ENCODE assay signal across 23 cellular contexts in the genomic region with DNA sequence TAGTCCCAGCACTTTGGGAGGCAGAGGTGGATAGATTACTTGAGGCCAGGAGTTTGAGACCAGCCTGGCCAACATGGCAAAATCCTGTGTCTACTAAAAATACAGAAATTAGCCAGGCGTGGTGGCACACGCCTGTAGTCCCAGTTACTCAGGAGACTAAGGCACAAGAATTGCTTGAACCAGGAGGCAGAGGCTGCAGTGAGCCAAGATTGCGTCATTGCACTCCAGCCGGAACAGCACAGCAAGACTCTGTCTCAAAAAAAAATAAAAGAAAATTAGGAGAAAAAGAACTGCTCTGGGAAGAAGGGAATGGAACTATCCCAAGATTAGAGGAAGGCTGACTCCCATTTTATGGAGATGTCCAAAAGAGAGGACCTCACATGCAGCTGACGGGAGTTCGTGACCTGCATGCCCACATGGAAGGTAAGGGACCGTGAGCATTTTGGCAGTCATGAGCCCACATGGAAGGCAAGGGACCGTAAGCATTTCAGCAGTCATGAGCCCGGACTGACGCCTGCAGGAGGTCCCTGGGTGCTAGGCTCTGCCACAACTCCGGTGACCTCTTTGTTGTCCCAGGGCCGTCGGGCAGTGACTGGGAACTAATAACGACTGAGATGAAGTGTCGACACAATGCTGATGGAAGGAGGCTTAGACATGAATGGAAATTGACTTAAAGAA. TPM values are rescaled to one million over a fixed set of nuclear protein-coding genes. Genes with fewer than 3 reads are reported as not detected.
DNase-seq lines count a peak whose midpoint lies in the region; ATAC-seq and TF ChIP-seq lines count a peak whose summit lies in the region.
"Had no signal": no experiment of that assay in that cellular context is flagged by ENCODE, and none has a peak within 500 bp of the region (broad histone marks: within the 10 kb centered on the region; RNA-seq: fewer than 3 reads in every experiment).

No MANE protein-coding gene starts in this region.

- peaks cover 3% of the 10 kb centered on the region for H3K27me3 Mint-ChIP-seq in brain

- no peak overlapping the region for H3K4me3 ChIP-seq in osteoblast (ENCODE audit: insufficient read depth, low read length)
- H3K4me3 ChIP-seq: coronary artery, heart right ventricle, tibial artery had no signal

- TF ChIP-seq CTCF in brain (conservative IDR thresholded peaks at IDR 0.05): no peak
- TF ChIP-seq CTCF in osteoblast (IDR thresholded peaks at IDR 0.05; ENCODE audit: extremely low read depth, low read depth, low read length): no peak

- H3K27ac ChIP-seq in osteoblast (ENCODE audit: low read depth, low read length): no peak overlapping the region
- H3K27ac ChIP-seq: coronary artery, heart right ventricle, RWPE1, tibial artery had no signal

- no peak overlapping the region for H2AFZ ChIP-seq in osteoblast (ENCODE audit: low read length)

- H3K27ac Mint-ChIP-seq in brain: peak overlapping the region in 3 of 5 experiments; percentile 62 to 83 (median 68)
- H3K27ac Mint-ChIP-seq: activated naive CD4-positive, alpha-beta T cell treated with anti-CD3 and anti-CD28 coated beads, Interleukin-2, amount 50 U/mL, for 24 hours; stimulated activated memory B cell treated with anti-CD40 and anti-IgM and Interleukin-4, amounts not matched to agents 10 μg/mL and 1 μg/mL and 100 μg/mL, for 72 hours had no signal

- H4K20me1 ChIP-seq in osteoblast (ENCODE audit: insufficient read depth, low read length): no peaks in the 10 kb centered on the region

- H3K9me3 ChIP-seq in osteoblast (ENCODE audit: low read depth, low read length): no peaks in the 10 kb centered on the region

- ATAC-seq in left cardiac atrium (no peak), left ventricle myocardium superior (no peak), HG03039 (IDR thresholded peaks at IDR 0.05; ENCODE audit: unreplicated experiment) (no peak)
- ATAC-seq: stimulated activated memory B cell treated with anti-CD40 and anti-IgM and Interleukin-4, amounts not matched to agents 10 μg/mL and 1 μg/mL and 100 μg/mL, for 72 hours had no signal

- H3K36me3 ChIP-seq in osteoblast (ENCODE audit: insufficient read depth, low read length): no peaks in the 10 kb centered on the region
- H3K36me3 ChIP-seq: heart right ventricle, tibial artery had no signal

- H3K27me3 ChIP-seq in osteoblast (ENCODE audit: insufficient read depth, low read length): no peaks in the 10 kb centered on the region
- H3K27me3 ChIP-seq: tibial artery had no signal

- no peak overlapping the region for H3K4me3 Mint-ChIP-seq in brain
- H3K4me3 Mint-ChIP-seq: activated naive CD4-positive, alpha-beta T cell treated with anti-CD3 and anti-CD28 coated beads, Interleukin-2, amount 50 U/mL, for 24 hours; CD4-positive, alpha-beta memory T cell; mesothelial cell of epicardium; stimulated activated memory B cell treated with anti-CD40 and anti-IgM and Interleukin-4, amounts not matched to agents 10 μg/mL and 1 μg/mL and 100 μg/mL, for 72 hours had no signal

- intact Hi-C loops in left cardiac atrium (cut with DNase I) (no loop called here), left ventricle myocardium superior (cut with micrococcal nuclease) (no loop called here)

- H3K79me2 ChIP-seq in osteoblast (ENCODE audit: insufficient read depth, low read length): no peaks in the 10 kb centered on the region

- H3K4me1 Mint-ChIP-seq in brain: peaks cover 14% of the 10 kb centered on the region

- DNase-seq in left cardiac atrium: peak; percentile 6
- no peak for DNase-seq in left ventricle myocardium superior
- peak; percentile 55 for DNase-seq in osteoblast (ENCODE audit: insufficient read length, low spot score, missing footprints)
- DNase-seq in stimulated activated CD4-positive, alpha-beta T cell treated with anti-CD3 and anti-CD28 coated beads, Interleukin-2, amount 100 ng/mL, for 48 hours: no peak
- DNase-seq in activated CD8-positive, alpha-beta memory T cell treated with anti-CD3 and anti-CD28 coated beads, Interleukin-2, amount 50 U/mL, for 4 hours: no peak
- DNase-seq in SIG-M5 (lab: John Stamatoyannopoulos, UW): no peak
- DNase-seq: activated CD4-positive, alpha-beta T cell treated with anti-CD3 and anti-CD28 coated beads, Interleukin-2, amount 50 U/mL, for 48 hours; activated T-cell treated with anti-CD3 and anti-CD28 coated beads, Interleukin-2, amount 50 U/mL, for 1 hour; CD4-positive, alpha-beta memory T cell; heart right ventricle; islet precursor cell; NCI-H2227 treated with DMSO at 0.1 percent for 48 hours; T-helper 1 cell; tibial artery had no signal

- H3K9me3 Mint-ChIP-seq in brain: peaks cover 0 to 10% (median 6%) of the 10 kb centered on the region in 5 experiments
- H3K9me3 Mint-ChIP-seq: activated naive CD4-positive, alpha-beta T cell treated with anti-CD3 and anti-CD28 coated beads, Interleukin-2, amount 50 U/mL, for 24 hours; nephron had no signal

- no peaks in the 10 kb centered on the region for H3K36me3 Mint-ChIP-seq in brain
- H3K36me3 Mint-ChIP-seq: mesothelial cell of epicardium; stimulated activated memory B cell treated with anti-CD40 and anti-IgM and Interleukin-4, amounts not matched to agents 10 μg/mL and 1 μg/mL and 100 μg/mL, for 72 hours had no signal

- H3K4me1 ChIP-seq in osteoblast (ENCODE audit: insufficient read depth, low read length): peaks cover 13% of the 10 kb centered on the region
- H3K4me1 ChIP-seq: tibial artery had no signal

- H3K4me2 ChIP-seq in osteoblast (ENCODE audit: insufficient read depth, low read length): no peak overlapping the region

RNA-seq across cellular contexts. Expression of gene GTPBP4, which starts 18.6 kb away (rescaled TPM):
- total RNA-seq in left cardiac atrium (10 to 100 TPM; 25.0 to 37.7 TPM), left ventricle myocardium superior (27.8 TPM), osteoblast (25.0 and 27.1 TPM in 2 replicates)
- 24.9 TPM for polyA plus RNA-seq in brain (ENCODE audit: insufficient read depth, low read depth, low replicate concordance)

RNA-seq across cellular contexts. Expression of gene LARP4B, which starts 38.1 kb away (rescaled TPM):
- 10 to 100 TPM; 45.3 to 53.9 TPM for total RNA-seq in left cardiac atrium
- total RNA-seq in left ventricle myocardium superior: 72.9 TPM
- 25.5 TPM for polyA plus RNA-seq in brain (ENCODE audit: insufficient read depth, low read depth, low replicate concordance)
- total RNA-seq in osteoblast: 44.5 and 46.0 TPM in 2 replicates

RNA-seq across cellular contexts. Expression of gene IDI2, which starts 56.0 kb away (rescaled TPM):
- total RNA-seq in left cardiac atrium (not detected), left ventricle myocardium superior (not detected), osteoblast (not detected in 2 replicates)
- polyA plus RNA-seq in brain (ENCODE audit: insufficient read depth, low read depth, low replicate concordance): not detected
- total RNA-seq: CD4-positive, alpha-beta memory T cell; mesothelial cell of epicardium had no signal
- polyA plus RNA-seq: AG04450; CD4-positive, alpha-beta memory T cell had no signal

Comparison
In these comparisons a context has a peak if more than half of its experiments do, and no peak if none do; other contexts are left out.
1. DNase-seq: peak in left cardiac atrium (single experiment) and osteoblast (single experiment); none in left ventricle myocardium superior (single experiment), stimulated activated CD4-positive, alpha-beta T cell treated with anti-CD3 and anti-CD28 coated beads, Interleukin-2, amount 100 ng/mL, for 48 hours (0 of 2), activated CD8-positive, alpha-beta memory T cell treated with anti-CD3 and anti-CD28 coated beads, Interleukin-2, amount 50 U/mL, for 4 hours (single experiment) and SIG-M5 (single experiment).